ENCODE assay signal across 9 cellular contexts in the genomic region with DNA sequence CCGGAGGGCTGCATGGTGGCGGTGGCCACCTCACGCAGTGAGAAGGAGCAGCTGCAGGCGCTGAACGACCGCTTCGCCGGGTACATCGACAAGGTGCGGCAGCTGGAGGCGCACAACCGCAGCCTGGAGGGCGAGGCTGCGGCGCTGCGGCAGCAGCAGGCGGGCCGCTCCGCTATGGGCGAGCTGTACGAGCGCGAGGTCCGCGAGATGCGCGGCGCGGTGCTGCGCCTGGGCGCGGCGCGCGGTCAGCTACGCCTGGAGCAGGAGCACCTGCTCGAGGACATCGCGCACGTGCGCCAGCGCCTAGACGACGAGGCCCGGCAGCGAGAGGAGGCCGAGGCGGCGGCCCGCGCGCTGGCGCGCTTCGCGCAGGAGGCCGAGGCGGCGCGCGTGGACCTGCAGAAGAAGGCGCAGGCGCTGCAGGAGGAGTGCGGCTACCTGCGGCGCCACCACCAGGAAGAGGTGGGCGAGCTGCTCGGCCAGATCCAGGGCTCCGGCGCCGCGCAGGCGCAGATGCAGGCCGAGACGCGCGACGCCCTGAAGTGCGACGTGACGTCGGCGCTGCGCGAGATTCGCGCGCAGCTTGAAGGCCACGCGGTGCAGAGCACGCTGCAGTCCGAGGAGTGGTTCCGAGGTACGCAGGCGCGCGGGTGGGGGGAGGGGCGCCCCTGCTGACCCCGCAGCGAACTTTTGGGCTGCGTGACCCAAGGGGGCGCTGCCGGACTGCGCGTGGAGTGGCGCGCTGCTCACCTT. TPM values are rescaled to one million over a fixed set of nuclear protein-coding genes. Genes with fewer than 3 reads are reported as not detected.
DNase-seq lines count a peak whose midpoint lies in the region; ATAC-seq and TF ChIP-seq lines count a peak whose summit lies in the region.
"Had no signal": no experiment of that assay in that cellular context is flagged by ENCODE, and none has a peak within 500 bp of the region (broad histone marks: within the 10 kb centered on the region; RNA-seq: fewer than 3 reads in every experiment).

No MANE protein-coding gene starts in this region.

- no TSS peak for BruUV-seq in MCF 10A (replicated peaks; lab: Mats Ljungman, UMichigan)

- no peak overlapping the region for H3K27ac ChIP-seq in breast epithelium

- CTCF ChIA-PET in MCF 10A (lab: Yijun Ruan, JAX), result interaction anchor here (0.6 to 1.8 kb wide), 3 partner anchors 10 to 57 kb away, joined by 3 to 10 read pairs (median 3); no protein-coding TSS in a partner anchor

- H3K27me3 ChIP-seq in breast epithelium, result peaks cover 12 to 42% of the 10 kb centered on the region in 2 donors

- no peak overlapping the region for H3K4me3 Mint-ChIP-seq in MCF 10A (ENCODE audit: unreplicated experiment)

- intact Hi-C loops in breast epithelium (cut with DNase I; ENCODE audit: low total_unique reads) (no loop called here), MCF 10A (cut with micrococcal nuclease) (no loop called here)

- no peaks in the 10 kb centered on the region for H3K36me3 ChIP-seq in breast epithelium

- no peak for TF ChIP-seq POLR2A in breast epithelium (IDR thresholded peaks at IDR 0.05)
- no peak for TF ChIP-seq POLR2A in GM18505 (IDR thresholded peaks at IDR 0.05; ENCODE audit: borderline replicate concordance, extremely low read depth, insufficient read depth, insufficient read length)

- peaks cover 6% of the 10 kb centered on the region for H3K4me1 Mint-ChIP-seq in MCF 10A (ENCODE audit: insufficient read depth, unreplicated experiment)

- H3K4me1 ChIP-seq in breast epithelium, result peaks cover 0 to 6% of the 10 kb centered on the region in 2 donors

- H3K9me3 Mint-ChIP-seq in MCF 10A (ENCODE audit: unreplicated experiment), result no peaks in the 10 kb centered on the region

- peaks cover 44% of the 10 kb centered on the region for H3K27me3 Mint-ChIP-seq in MCF 10A (ENCODE audit: insufficient read depth, unreplicated experiment)

- DNase-seq in breast epithelium (ENCODE audit: low spot score in 2 of 2) (no peak), MCF 10A (ENCODE audit: unreplicated experiment) (no peak), amniotic epithelial cell (ENCODE audit: low read depth) (peak; percentile 87)
- peak; percentile 57 for DNase-seq in stimulated activated CD4-positive, alpha-beta T cell treated with anti-CD3 and anti-CD28 coated beads, Interleukin-15, amount 100 ng/mL, for 24 hours

- no peak for ATAC-seq in GM18505 (IDR thresholded peaks at IDR 0.05; ENCODE audit: unreplicated experiment)
- ATAC-seq in GM19328 (IDR thresholded peaks at IDR 0.05; ENCODE audit: unreplicated experiment), result no peak
- no peak for ATAC-seq in GM21360 (IDR thresholded peaks at IDR 0.05; ENCODE audit: unreplicated experiment)

- H3K27ac Mint-ChIP-seq in MCF 10A (ENCODE audit: low read depth, unreplicated experiment), result no peak overlapping the region

- TF ChIP-seq CTCF in breast epithelium (IDR thresholded peaks at IDR 0.05) (no peak), MCF 10A (IDR thresholded peaks at IDR 0.05; ENCODE audit: unreplicated experiment) (no peak)

- H3K4me3 ChIP-seq in breast epithelium (peak overlapping the region; percentile 10 to 56 (median 38)), iPS-11a (ENCODE audit: low read depth, low read length) (peak overlapping the region; percentile 40)

- H3K36me3 Mint-ChIP-seq in MCF 10A (ENCODE audit: insufficient read depth, unreplicated experiment), result no peaks in the 10 kb centered on the region

- no peaks in the 10 kb centered on the region for H3K9me3 ChIP-seq in breast epithelium

- POLR2A ChIA-PET in MCF 10A (lab: Yijun Ruan, JAX), result no interaction called here

RNA-seq across cellular contexts. Expression of gene NEFH, which starts 0.7 kb away (rescaled TPM):
- total RNA-seq in breast epithelium (under 1 TPM; 0.29 to 0.33 (median 0.32) TPM), MCF 10A (2022) (not detected in 2 replicates)

RNA-seq across cellular contexts. Expression of gene RFPL1, which starts 42.3 kb away (rescaled TPM):
- total RNA-seq in breast epithelium (not detected), MCF 10A (2022) (not detected in 2 replicates)
- total RNA-seq: Daoy had no signal

Comparison
In these comparisons a context has a peak if more than half of its experiments do, and no peak if none do; other contexts are left out.
1. DNase-seq: peak in amniotic epithelial cell (single experiment) and stimulated activated CD4-positive, alpha-beta T cell treated with anti-CD3 and anti-CD28 coated beads, Interleukin-15, amount 100 ng/mL, for 24 hours (single experiment); none in breast epithelium (0 of 2) and MCF 10A (single experiment).